ENCODE assay signal across 11 cellular contexts in genomic region chr20:49894073-49894470, GRCh38. TPM values are rescaled to one million over a fixed set of nuclear protein-coding genes. Genes with fewer than 3 reads are reported as not detected.
DNase-seq lines count a peak whose midpoint lies in the region; ATAC-seq, FAIRE-seq and TF ChIP-seq lines count a peak whose summit lies in the region.
"Had no signal": no experiment of that assay in that cellular context is flagged by ENCODE, and none has a peak within 500 bp of the region (broad histone marks: within the 10 kb centered on the region; RNA-seq: fewer than 3 reads in every experiment).

No MANE protein-coding gene starts in this region.

- intact Hi-C loops in OCI-LY7 (cut with micrococcal nuclease; ENCODE audit: unreplicated experiment), result no loop called here

- peaks cover 8% of the 10 kb centered on the region for H3K4me1 ChIP-seq in OCI-LY7 (ENCODE audit: insufficient read depth, low read length, poor library complexity, severe bottlenecking)

- H3K9me2 ChIP-seq in OCI-LY7 (ENCODE audit: insufficient read depth, low read length), result no peaks in the 10 kb centered on the region

- H4K20me1 ChIP-seq in OCI-LY7 (ENCODE audit: insufficient read depth, low read length), result no peaks in the 10 kb centered on the region

- peaks cover 2% of the 10 kb centered on the region; the same call in 1 of the 2 replicates for H3K36me3 ChIP-seq in OCI-LY7 (ENCODE audit: insufficient read depth, low read length)

- no peaks in the 10 kb centered on the region for H3K9me3 ChIP-seq in OCI-LY7 (ENCODE audit: low read length)
- H3K9me3 ChIP-seq: gastroesophageal sphincter had no signal

- H2AFZ ChIP-seq in OCI-LY7 (ENCODE audit: low read length), result peak overlapping the region; percentile 29; the same call in 1 of the 2 replicates

- CTCF ChIA-PET in OCI-LY7 (lab: Charles Lee; ENCODE audit: unreplicated experiment), result no interaction called here

- peak in 2 of 3 donors; percentile 24 to 32 for DNase-seq in stimulated activated CD4-positive, alpha-beta T cell treated with anti-CD3 and anti-CD28 coated beads, Interleukin-12 subunit alpha, Interleukin-12 subunit beta, amount 100 ng/mL, for 48 hours (ENCODE audit: low read depth in 2 of 3, low spot score in 1 of 3)
- no peak for DNase-seq in stimulated activated CD4-positive, alpha-beta T cell treated with anti-CD3 and anti-CD28 coated beads, Interleukin-4, amount 100 ng/mL, for 4 hours
- DNase-seq in OCI-LY7 (ENCODE audit: low spot score) (no peak), coronary artery (ENCODE audit: low spot score) (no peak), urothelium cell line (ENCODE audit: low spot score) (no peak)
- DNase-seq: NCI-H1048, nucleus accumbens had no signal

- H3K27ac ChIP-seq in OCI-LY7 (ENCODE audit: low read depth, low read length, poor library complexity, severe bottlenecking) (no peak overlapping the region), coronary artery (no peak overlapping the region), temporal lobe (ENCODE audit: low read depth, low read length) (peak overlapping the region; percentile 70)
- H3K27ac ChIP-seq: gastroesophageal sphincter had no signal

- H3K4me3 ChIP-seq in OCI-LY7 (ENCODE audit: low read depth, low read length, poor library complexity, severe bottlenecking), result no peak overlapping the region
- H3K4me3 ChIP-seq in coronary artery, result peak overlapping the region; percentile 37
- H3K4me3 ChIP-seq: gastroesophageal sphincter had no signal

- H3K79me2 ChIP-seq in OCI-LY7 (ENCODE audit: insufficient read depth, low read depth, low read length), result no peaks in the 10 kb centered on the region

- peak overlapping the region; percentile 39 for H3K4me2 ChIP-seq in OCI-LY7 (ENCODE audit: low read length)

- BruUV-seq in OCI-LY7 (replicated peaks; lab: Mats Ljungman, UMichigan), result no TSS peak

- FAIRE-seq in urothelium cell line (lab: Jason Lieb, UNC), result no peak

- no peak for ATAC-seq in GM19324 (IDR thresholded peaks at IDR 0.05; ENCODE audit: low FRiP score, unreplicated experiment)
- no peak for ATAC-seq in HG02938 (IDR thresholded peaks at IDR 0.05; ENCODE audit: unreplicated experiment)
- ATAC-seq: gastroesophageal sphincter had no signal

- POLR2A ChIA-PET in OCI-LY7 (lab: Charles Lee), result interaction anchor here (2.0 kb wide), 1 partner anchor 22 kb away, joined by 4 read pairs; no protein-coding TSS in a partner anchor

- TF ChIP-seq CTCF in OCI-LY7 (conservative IDR thresholded peaks at IDR 0.05; ENCODE audit: low read length) (no peak), coronary artery (IDR thresholded peaks at IDR 0.05) (no peak)

RNA-seq across cellular contexts. Expression of gene SPATA2, which starts 21.3 kb away (rescaled TPM):
- 3.5 and 3.9 TPM in 2 replicates for total RNA-seq in OCI-LY7 (2014; rRNA removed; shearing (Covaris generic))
- total RNA-seq in OCI-LY7 (2022) (8.1 and 8.4 TPM in 2 replicates), temporal lobe (4.2 TPM)

RNA-seq across cellular contexts. Expression of gene RNF114, which starts 42.1 kb away (rescaled TPM):
- 48.4 and 51.9 TPM in 2 replicates for total RNA-seq in OCI-LY7 (2014; rRNA removed; shearing (Covaris generic))
- 62.4 and 64.6 TPM in 2 replicates for total RNA-seq in OCI-LY7 (2022)
- 25.6 TPM for total RNA-seq in temporal lobe

Comparison
In these comparisons a context has a peak if more than half of its experiments do, and no peak if none do; other contexts are left out.
1. DNase-seq: peak in stimulated activated CD4-positive, alpha-beta T cell treated with anti-CD3 and anti-CD28 coated beads, Interleukin-12 subunit alpha, Interleukin-12 subunit beta, amount 100 ng/mL, for 48 hours (2 of 3); none in stimulated activated CD4-positive, alpha-beta T cell treated with anti-CD3 and anti-CD28 coated beads, Interleukin-4, amount 100 ng/mL, for 4 hours (0 of 2), OCI-LY7 (single experiment), coronary artery (single experiment) and urothelium cell line (single experiment).